In genomic region chr1:191618202-191618601, GRCh38 we compare ENCODE assay signal across 31 cellular contexts.
"Had no signal": no experiment of that assay in that cellular context is flagged by ENCODE, and none has a peak within 500 bp of the region (broad histone marks: within the 10 kb centered on the region; RNA-seq: fewer than 3 reads in every experiment).

No MANE protein-coding gene starts in this region.

- H3K9me3 ChIP-seq: Peyer's patch, SJSA1, SK-N-SH had no signal

- H3K27ac ChIP-seq: brain microvascular endothelial cell, Peyer's patch, SJSA1 had no signal

- FAIRE-seq: TTC549 had no signal

- H3K4me1 ChIP-seq: Peyer's patch, SJSA1 had no signal

- H3K27me3 ChIP-seq: brain microvascular endothelial cell, MG63, Peyer's patch, SJSA1 had no signal

- H3K36me3 ChIP-seq: brain microvascular endothelial cell, MG63, Peyer's patch, SJSA1 had no signal

- H3K4me2 ChIP-seq: SK-N-SH had no signal

- H3K4me3 ChIP-seq: MG63, Peyer's patch, SJSA1 had no signal

- H3K9ac ChIP-seq: SK-N-SH had no signal

- ATAC-seq: activated CD8-positive, alpha-beta T cell treated with anti-CD3 and anti-CD28 coated beads for 36 hours; activated naive CD4-positive, alpha-beta T cell treated with anti-CD3 and anti-CD28 coated beads, Interleukin-2, amount 50 U/mL, for 72 hours; activated T-cell treated with anti-CD3 and anti-CD28 coated beads, Interleukin-2, amount 50 U/mL, for 4 hours; PC-3 had no signal

- DNase-seq: activated CD4-positive, alpha-beta T cell treated with anti-CD3 and anti-CD28 coated beads, Interleukin-2, amount 10 ng/mL, durations not matched to agents 24 days and 14 days; activated CD4-positive, alpha-beta T cell treated with anti-CD3 and anti-CD28 coated beads, Interleukin-2, amount 50 U/mL, for 4 hours; activated CD8-positive, alpha-beta T cell treated with anti-CD3 and anti-CD28 coated beads for 36 hours; activated gamma-delta T cell treated with Interleukin-2 at 50 U/mL for 16 hours; activated naive CD4-positive, alpha-beta T cell treated with anti-CD3 and anti-CD28 coated beads for 36 hours; activated T-cell treated with anti-CD3 and anti-CD28 coated beads for 4 hours; activated T-cell treated with anti-CD3 and anti-CD28 coated beads, Interleukin-2, amount 50 U/mL, for 4 hours; anterior cingulate cortex; brain microvascular endothelial cell; central memory CD4-positive, alpha-beta T cell; Kasumi-1; KG1; MG63; MV-4-11; NCI-H1092; NCI-H1436 treated with DMSO at 0.1 percent for 48 hours; NCI-H1694 treated with DMSO at 0.1 percent for 48 hours; NCI-H2029; NCI-H345; NCI-H510A; NCI-H526; NCI-H748 treated with DMSO at 0.1 percent for 48 hours; NK-92 treated with Interleukin-12 subunit alpha and Interleukin-12 subunit beta, amount 100 ng/mL, for 24 hours; PC-3; Peyer's patch; RPMI8226; SHP77 treated with DMSO at 0.1 percent for 48 hours; SK-N-SH had no signal
